28 cellular contexts compared by ENCODE assay signal in the genomic region with DNA sequence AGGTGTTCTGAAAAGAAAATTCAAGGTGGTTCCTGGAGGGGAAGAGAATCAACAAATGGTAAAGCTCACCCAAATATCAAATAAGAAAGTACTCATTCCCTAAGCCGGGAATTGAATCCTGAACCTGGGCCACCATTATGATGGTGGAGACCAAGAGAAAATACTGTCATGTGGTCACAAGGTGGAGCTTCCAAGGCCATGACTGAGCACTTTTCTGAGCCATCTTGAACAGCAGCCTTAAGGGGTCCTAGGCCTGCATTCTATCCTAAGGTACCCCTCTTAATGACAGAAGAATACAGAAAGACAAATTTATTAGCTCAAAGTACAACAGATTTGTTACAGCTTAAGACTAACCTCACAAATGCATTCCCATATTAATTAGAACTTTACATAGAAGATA.
"Had no signal": no experiment of that assay in that cellular context is flagged by ENCODE, and none has a peak within 500 bp of the region (broad histone marks: within the 10 kb centered on the region; RNA-seq: fewer than 3 reads in every experiment).

No MANE protein-coding gene starts in this region.

- H3K27ac Mint-ChIP-seq: activated CD4-positive, alpha-beta memory T cell treated with anti-CD3 and anti-CD28 coated beads, Interleukin-2, amount 10 ng/mL, durations not matched to agents 7 days and 5 days; activated CD4-positive, alpha-beta T cell treated with anti-CD3 and anti-CD28 coated beads, Interleukin-2, amount 10 ng/mL, durations not matched to agents 7 days and 5 days; activated naive CD4-positive, alpha-beta T cell treated with anti-CD3 and anti-CD28 coated beads, Interleukin-2, amount 10 ng/mL, durations not matched to agents 7 days and 5 days; activated naive CD4-positive, alpha-beta T cell treated with anti-CD3 and anti-CD28 coated beads, Interleukin-2, amount 50 U/mL, for 72 hours; activated naive CD8-positive, alpha-beta T cell treated with anti-CD3 and anti-CD28 coated beads, Interleukin-2, amount 10 ng/mL, durations not matched to agents 7 days and 5 days; brain; dendritic cell treated with granulocyte-macrophage colony-stimulating factor and Interleukin-4, amounts not matched to agents 40 ng/mL and 50 ng/mL, for 4 days; endodermal cell had no signal

- H3K4me3 ChIP-seq: ascending aorta, breast epithelium, cardiac muscle cell, coronary artery, dorsolateral prefrontal cortex, esophagus squamous epithelium, gastroesophageal sphincter, heart right ventricle had no signal

- H3K9me3 ChIP-seq: ascending aorta, breast epithelium, esophagus squamous epithelium, gastroesophageal sphincter had no signal

- DNase-seq: activated CD4-positive, alpha-beta memory T cell treated with anti-CD3 and anti-CD28 coated beads, Interleukin-2, amount 10 ng/mL, durations not matched to agents 7 days and 5 days; activated CD4-positive, alpha-beta T cell treated with anti-CD3 and anti-CD28 coated beads for 1 hour; activated CD4-positive, alpha-beta T cell treated with anti-CD3 and anti-CD28 coated beads for 4 hours; activated CD4-positive, alpha-beta T cell treated with anti-CD3 and anti-CD28 coated beads, Interleukin-2, amount 10 ng/mL, durations not matched to agents 7 days and 5 days; activated CD4-positive, alpha-beta T cell treated with anti-CD3 and anti-CD28 coated beads, Interleukin-2, amount 50 U/mL, for 4 hours; activated CD8-positive, alpha-beta memory T cell treated with anti-CD3 and anti-CD28 coated beads, Interleukin-2, amount 50 U/mL, for 48 hours; activated effector memory CD4-positive, alpha-beta T cell treated with Interleukin-2 at 50 U/mL for 16 hours; activated gamma-delta T cell treated with Interleukin-2 at 50 U/mL for 16 hours; activated naive CD4-positive, alpha-beta T cell treated with anti-CD3 and anti-CD28 coated beads, Interleukin-2, amount 10 ng/mL, durations not matched to agents 7 days and 5 days; activated naive CD8-positive, alpha-beta T cell treated with anti-CD3 and anti-CD28 coated beads, Interleukin-2, amount 10 ng/mL, durations not matched to agents 7 days and 5 days; activated T-cell treated with anti-CD3 and anti-CD28 coated beads for 4 hours; activated T-cell treated with anti-CD3 and anti-CD28 coated beads, Interleukin-2, amount 50 U/mL, for 4 hours; central memory CD4-positive, alpha-beta T cell; dorsolateral prefrontal cortex; effector memory CD4-positive, alpha-beta T cell; endodermal cell; esophagus squamous epithelium; heart right ventricle; T-helper 2 cell had no signal

- H3K9me3 Mint-ChIP-seq: activated T-cell treated with anti-CD3 and anti-CD28 coated beads, Interleukin-2, amount 50 U/mL, for 4 hours; activated T-helper 17 cell treated with anti-CD3 and anti-CD28 coated beads, Interleukin-2, amount 50 U/mL, for 72 hours had no signal

- H3K4me1 ChIP-seq: ascending aorta, breast epithelium had no signal

- H3K36me3 ChIP-seq: breast epithelium had no signal

- H3K4me3 Mint-ChIP-seq: activated CD4-positive, alpha-beta memory T cell treated with anti-CD3 and anti-CD28 coated beads, Interleukin-2, amount 10 ng/mL, durations not matched to agents 7 days and 5 days; activated CD4-positive, alpha-beta T cell treated with anti-CD3 and anti-CD28 coated beads, Interleukin-2, amount 10 ng/mL, durations not matched to agents 7 days and 5 days; activated naive CD4-positive, alpha-beta T cell treated with anti-CD3 and anti-CD28 coated beads, Interleukin-2, amount 10 ng/mL, durations not matched to agents 7 days and 5 days; activated naive CD8-positive, alpha-beta T cell treated with anti-CD3 and anti-CD28 coated beads, Interleukin-2, amount 10 ng/mL, durations not matched to agents 7 days and 5 days; activated T-cell treated with anti-CD3 and anti-CD28 coated beads, Interleukin-2, amount 50 U/mL, for 4 hours; activated T-helper 17 cell treated with anti-CD3 and anti-CD28 coated beads, Interleukin-2, amount 50 U/mL, for 72 hours; brain; dendritic cell treated with granulocyte-macrophage colony-stimulating factor and Interleukin-4, amounts not matched to agents 40 ng/mL and 50 ng/mL, for 4 days; endodermal cell had no signal

- H3K27me3 ChIP-seq: ascending aorta, breast epithelium, cardiac muscle cell, dorsolateral prefrontal cortex, esophagus squamous epithelium, gastroesophageal sphincter, heart right ventricle had no signal

- H3K27ac ChIP-seq: ascending aorta, breast epithelium, cardiac muscle cell, coronary artery, dorsolateral prefrontal cortex, esophagus squamous epithelium, gastroesophageal sphincter, heart right ventricle had no signal

- H3K4me1 Mint-ChIP-seq: activated CD4-positive, alpha-beta memory T cell treated with anti-CD3 and anti-CD28 coated beads, Interleukin-2, amount 10 ng/mL, durations not matched to agents 7 days and 5 days; activated naive CD4-positive, alpha-beta T cell treated with anti-CD3 and anti-CD28 coated beads, Interleukin-2, amount 10 ng/mL, durations not matched to agents 7 days and 5 days; brain had no signal

- H3K27me3 Mint-ChIP-seq: activated CD4-positive, alpha-beta memory T cell treated with anti-CD3 and anti-CD28 coated beads, Interleukin-2, amount 10 ng/mL, durations not matched to agents 7 days and 5 days; activated CD4-positive, alpha-beta T cell treated with anti-CD3 and anti-CD28 coated beads, Interleukin-2, amount 10 ng/mL, durations not matched to agents 7 days and 5 days; activated naive CD4-positive, alpha-beta T cell treated with anti-CD3 and anti-CD28 coated beads, Interleukin-2, amount 10 ng/mL, durations not matched to agents 7 days and 5 days; activated naive CD8-positive, alpha-beta T cell treated with anti-CD3 and anti-CD28 coated beads, Interleukin-2, amount 10 ng/mL, durations not matched to agents 7 days and 5 days; activated T-helper 17 cell treated with anti-CD3 and anti-CD28 coated beads, Interleukin-2, amount 50 U/mL, for 72 hours; brain; dendritic cell treated with granulocyte-macrophage colony-stimulating factor and Interleukin-4, amounts not matched to agents 40 ng/mL and 50 ng/mL, for 4 days had no signal

- ATAC-seq: activated naive CD4-positive, alpha-beta T cell treated with anti-CD3 and anti-CD28 coated beads, Interleukin-2, amount 50 U/mL, for 72 hours; activated T-cell treated with anti-CD3 and anti-CD28 coated beads, Interleukin-2, amount 50 U/mL, for 4 hours; activated T-helper 17 cell treated with anti-CD3 and anti-CD28 coated beads, Interleukin-2, amount 50 U/mL, for 72 hours; gastroesophageal sphincter; heart right ventricle had no signal
